25 cellular contexts compared by ENCODE assay signal in genomic region chr9:121966706-121967105, GRCh38.
"Had no signal": no experiment of that assay in that cellular context is flagged by ENCODE, and none has a peak within 500 bp of the region (broad histone marks: within the 10 kb centered on the region; RNA-seq: fewer than 3 reads in every experiment).

No MANE protein-coding gene starts in this region.

- H2AFZ ChIP-seq: neural progenitor cell, parathyroid adenoma had no signal

- ATAC-seq: gastrocnemius medialis; left cardiac atrium; left lung; mucosa of descending colon; naive thymus-derived CD4-positive, alpha-beta T cell; right lobe of liver; stimulated activated naive CD8-positive, alpha-beta T cell treated with anti-CD3 and anti-CD28 coated beads, Interleukin-15, amount 100 ng/mL, for 72 hours; upper lobe of right lung had no signal

- H3K27ac ChIP-seq: dorsolateral prefrontal cortex, gastrocnemius medialis, left lung, neural progenitor cell, parathyroid adenoma, right lobe of liver, suprapubic skin, transverse colon, upper lobe of right lung, uterus had no signal

- DNase-seq: dorsolateral prefrontal cortex; effector CD4-positive, alpha-beta T cell; foreskin fibroblast; gastrocnemius medialis; head of caudate nucleus; kidney; left cardiac atrium; left lung; mesenchymal stem cell; mucosa of descending colon; naive thymus-derived CD4-positive, alpha-beta T cell; right lobe of liver; stimulated activated CD4-positive, alpha-beta T cell treated with anti-CD3 and anti-CD28 coated beads, Interleukin-12 subunit alpha, Interleukin-12 subunit beta, amount 100 ng/mL, for 4 hours; stimulated activated CD4-positive, alpha-beta T cell treated with anti-CD3 and anti-CD28 coated beads, Interleukin-1b, Interleukin-23, amount 100 ng/mL, for 48 hours; stimulated activated CD4-positive, alpha-beta T cell treated with anti-CD3 and anti-CD28 coated beads, Interleukin-4, amount 100 ng/mL, for 1 hour; stimulated activated CD8-positive, alpha-beta memory T cell treated with anti-CD3 and anti-CD28 coated beads, Interleukin-4, amount 100 ng/mL, for 48 hours; stimulated activated naive CD4-positive, alpha-beta T cell; stimulated activated naive CD8-positive, alpha-beta T cell treated with anti-CD3 and anti-CD28 coated beads, Interleukin-15, amount 100 ng/mL, for 72 hours; transverse colon; upper lobe of right lung; uterus had no signal

- H3K4me3 ChIP-seq: dorsolateral prefrontal cortex, gastrocnemius medialis, left lung, mucosa of descending colon, neural progenitor cell, right lobe of liver, smooth muscle cell, suprapubic skin, transverse colon, upper lobe of right lung, uterus had no signal

- H3K9ac ChIP-seq: neural progenitor cell, parathyroid adenoma had no signal

- H3K79me2 ChIP-seq: parathyroid adenoma had no signal

- H3K36me3 ChIP-seq: gastrocnemius medialis, left lung, neural progenitor cell, right lobe of liver, suprapubic skin, transverse colon, upper lobe of right lung, uterus had no signal

- H3K4me1 ChIP-seq: gastrocnemius medialis, left lung, neural progenitor cell, parathyroid adenoma, right lobe of liver, suprapubic skin, transverse colon, upper lobe of right lung, uterus had no signal

- H3K27me3 ChIP-seq: dorsolateral prefrontal cortex, gastrocnemius medialis, left lung, neural progenitor cell, right lobe of liver, suprapubic skin, transverse colon, upper lobe of right lung, uterus had no signal

- H3K4me2 ChIP-seq: neural progenitor cell, smooth muscle cell had no signal

- H3K9me3 ChIP-seq: gastrocnemius medialis, left lung, mucosa of descending colon, right lobe of liver, suprapubic skin, transverse colon, upper lobe of right lung, uterus had no signal

- FAIRE-seq: kidney had no signal
